ENCODE assay signal across 12 cellular contexts in the genomic region with DNA sequence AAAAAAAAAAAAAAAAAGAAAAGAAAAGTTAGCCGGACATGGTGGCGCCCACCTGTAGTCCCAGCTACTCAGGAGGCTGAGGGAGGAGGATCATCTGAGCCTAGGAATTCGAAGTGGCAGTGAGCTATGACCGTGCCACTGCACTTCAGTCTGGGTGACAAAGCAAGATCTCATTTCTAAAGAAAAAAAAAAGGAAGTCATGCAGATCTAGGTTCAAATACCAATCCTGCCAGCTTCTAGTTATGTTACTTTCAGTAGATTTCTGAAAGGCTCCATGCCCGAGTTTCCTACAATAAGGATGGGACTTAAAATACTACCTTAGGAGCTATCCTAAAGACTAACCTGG. TPM values are rescaled to one million over a fixed set of nuclear protein-coding genes. Genes with fewer than 3 reads are reported as not detected.
DNase-seq lines count a peak whose midpoint lies in the region; ATAC-seq and TF ChIP-seq lines count a peak whose summit lies in the region.
"Had no signal": no experiment of that assay in that cellular context is flagged by ENCODE, and none has a peak within 500 bp of the region (broad histone marks: within the 10 kb centered on the region; RNA-seq: fewer than 3 reads in every experiment).

No MANE protein-coding gene starts in this region.

- no peaks in the 10 kb centered on the region for H3K27me3 Mint-ChIP-seq in activated CD4-positive, alpha-beta T cell treated with anti-CD3 and anti-CD28 coated beads for 36 hours
- H3K27me3 Mint-ChIP-seq in stimulated activated naive B cell treated with anti-CD40 and anti-IgM and Interleukin-4, amounts not matched to agents 10 μg/mL and 1 μg/mL and 100 μg/mL, for 72 hours = no peaks in the 10 kb centered on the region

- no peak overlapping the region for H2AFZ ChIP-seq in OCI-LY3 (ENCODE audit: low read depth, low read length)
- H2AFZ ChIP-seq: parathyroid adenoma had no signal

- peaks cover 74% of the 10 kb centered on the region for H3K36me3 Mint-ChIP-seq in activated CD4-positive, alpha-beta T cell treated with anti-CD3 and anti-CD28 coated beads for 36 hours (ENCODE audit: low read depth)
- peaks cover 38 to 46% of the 10 kb centered on the region in 2 donors for H3K36me3 Mint-ChIP-seq in stimulated activated naive B cell treated with anti-CD40 and anti-IgM and Interleukin-4, amounts not matched to agents 10 μg/mL and 1 μg/mL and 100 μg/mL, for 72 hours

- DNase-seq in activated CD4-positive, alpha-beta T cell treated with anti-CD3 and anti-CD28 coated beads for 36 hours = no peak
- no peak for DNase-seq in activated CD4-positive, alpha-beta T cell treated with anti-CD3 and anti-CD28 coated beads, Interleukin-2, amount 50 U/mL, for 48 hours
- DNase-seq in adrenal gland (no peak), uterus (no peak), NCI-H1105 treated with DMSO at 0.1 percent for 48 hours (lab: John Stamatoyannopoulos, UW) (no peak)
- DNase-seq in stimulated activated naive B cell treated with anti-CD40 and anti-IgM and Interleukin-4, amounts not matched to agents 10 μg/mL and 1 μg/mL and 100 μg/mL, for 72 hours = no peak
- DNase-seq: ACHN, NCI-H1105 had no signal

- intact Hi-C loops in activated CD4-positive, alpha-beta T cell treated with anti-CD3 and anti-CD28 coated beads for 36 hours (cut with DNase I, micrococcal nuclease) = loop anchor here (5.0 kb wide), 3 partner anchors 33 to 643 kb away; partner anchors contain the start of genes TRIM24 (in 1 of the 2) and UBN2 (in 1 of the 2)
- intact Hi-C loops in adrenal gland (cut with DNase I) = loop anchor here in 1 of 2 donors (10.0 kb wide), 1 partner anchor 220 kb away; no protein-coding TSS in a partner anchor
- intact Hi-C loops in uterus (cut with DNase I; ENCODE audit: low total_unique reads) = no loop called here

- peaks cover 100% of the 10 kb centered on the region for H3K79me2 ChIP-seq in OCI-LY3 (ENCODE audit: low read length)

- H3K4me1 ChIP-seq in OCI-LY3 (ENCODE audit: low read length) = peaks cover 24% of the 10 kb centered on the region
- peaks cover 21 to 52% of the 10 kb centered on the region in 2 donors for H3K4me1 ChIP-seq in adrenal gland (replicated peaks in 1 of 2)
- peaks cover 0 to 8% of the 10 kb centered on the region in 2 donors for H3K4me1 ChIP-seq in uterus
- H3K4me1 ChIP-seq: parathyroid adenoma had no signal

- CTCF ChIA-PET in activated CD4-positive, alpha-beta T cell treated with anti-CD3 and anti-CD28 coated beads for 36 hours (lab: Charles Lee) = interaction anchor here (1.0 to 3.9 kb wide), 4 partner anchors 11 to 88 kb away, joined by 3 to 32 read pairs (median 5); no protein-coding TSS in a partner anchor

- H3K36me3 ChIP-seq in OCI-LY3 (replicated peaks; ENCODE audit: low read depth, low read length) = peaks cover 36% of the 10 kb centered on the region
- H3K36me3 ChIP-seq in adrenal gland (replicated peaks in 1 of 2) = no peaks in the 10 kb centered on the region
- H3K36me3 ChIP-seq in uterus = no peaks in the 10 kb centered on the region

- TF ChIP-seq POLR2A in adrenal gland (IDR thresholded peaks at IDR 0.05) (no peak), uterus (IDR thresholded peaks at IDR 0.05) (no peak)

- peaks cover 34% of the 10 kb centered on the region for H3K4me1 Mint-ChIP-seq in activated CD4-positive, alpha-beta T cell treated with anti-CD3 and anti-CD28 coated beads for 36 hours
- peaks cover 22 to 52% of the 10 kb centered on the region in 2 donors for H3K4me1 Mint-ChIP-seq in stimulated activated naive B cell treated with anti-CD40 and anti-IgM and Interleukin-4, amounts not matched to agents 10 μg/mL and 1 μg/mL and 100 μg/mL, for 72 hours

- WGBS in adrenal gland, 4 donors = 73 to 82% (median 79%) methylated on average over 5 of the region's 5 CpGs

- POLR2A ChIA-PET in activated CD4-positive, alpha-beta T cell treated with anti-CD3 and anti-CD28 coated beads for 36 hours (lab: Charles Lee) = interaction anchor here (0.6 to 2.5 kb wide), 9 partner anchors 10 to 254 kb away, joined by 3 to 27 read pairs (median 4); a partner anchor contains a TSS

- H3K9me3 Mint-ChIP-seq in activated CD4-positive, alpha-beta T cell treated with anti-CD3 and anti-CD28 coated beads for 36 hours (ENCODE audit: low read depth) = no peaks in the 10 kb centered on the region
- no peaks in the 10 kb centered on the region for H3K9me3 Mint-ChIP-seq in stimulated activated naive B cell treated with anti-CD40 and anti-IgM and Interleukin-4, amounts not matched to agents 10 μg/mL and 1 μg/mL and 100 μg/mL, for 72 hours

- TF ChIP-seq CTCF in OCI-LY3 (IDR thresholded peaks at IDR 0.05; ENCODE audit: low read depth, low read length) (no peak), adrenal gland (IDR thresholded peaks at IDR 0.05) (no peak), uterus (IDR thresholded peaks at IDR 0.05) (no peak)

- peak overlapping the region; percentile 92 for H3K27ac ChIP-seq in OCI-LY3 (ENCODE audit: low read length)
- peak overlapping the region; percentile 8 to 59 (median 31) for H3K27ac ChIP-seq in adrenal gland
- H3K27ac ChIP-seq in uterus = peak overlapping the region in 1 of 2 donors; percentile 96
- H3K27ac ChIP-seq: parathyroid adenoma, SJSA1 had no signal

- H3K9ac ChIP-seq in OCI-LY3 (ENCODE audit: low read length) = peak overlapping the region; percentile 98
- H3K9ac ChIP-seq: parathyroid adenoma had no signal

- H3K4me3 ChIP-seq in OCI-LY3 (ENCODE audit: low read length) = peak overlapping the region; percentile 99
- H3K4me3 ChIP-seq in adrenal gland = no peak overlapping the region
- no peak overlapping the region for H3K4me3 ChIP-seq in uterus
- H3K4me3 ChIP-seq: SJSA1 had no signal

- H3K27me3 ChIP-seq in OCI-LY3 (ENCODE audit: low read depth, low read length) = no peaks in the 10 kb centered on the region
- H3K27me3 ChIP-seq in adrenal gland = no peaks in the 10 kb centered on the region
- H3K27me3 ChIP-seq in uterus = no peaks in the 10 kb centered on the region
- H3K27me3 ChIP-seq: SJSA1 had no signal

- ATAC-seq in activated CD4-positive, alpha-beta T cell treated with anti-CD3 and anti-CD28 coated beads for 36 hours = peak; percentile 7
- peak in 1 of 2 donors; percentile 20 for ATAC-seq in stimulated activated naive B cell treated with anti-CD40 and anti-IgM and Interleukin-4, amounts not matched to agents 10 μg/mL and 1 μg/mL and 100 μg/mL, for 72 hours (replicated peaks)
- no peak for ATAC-seq in HG03521 (IDR thresholded peaks at IDR 0.05; ENCODE audit: unreplicated experiment)

- peak overlapping the region; percentile 99 for H3K4me3 Mint-ChIP-seq in activated CD4-positive, alpha-beta T cell treated with anti-CD3 and anti-CD28 coated beads for 36 hours
- peak overlapping the region; percentile 84 to 85 for H3K4me3 Mint-ChIP-seq in stimulated activated naive B cell treated with anti-CD40 and anti-IgM and Interleukin-4, amounts not matched to agents 10 μg/mL and 1 μg/mL and 100 μg/mL, for 72 hours

- H3K4me2 ChIP-seq in OCI-LY3 (ENCODE audit: low read length) = peak overlapping the region; percentile 83

- peak overlapping the region; percentile 93 for H3K27ac Mint-ChIP-seq in activated CD4-positive, alpha-beta T cell treated with anti-CD3 and anti-CD28 coated beads for 36 hours
- peak overlapping the region; percentile 91 for H3K27ac Mint-ChIP-seq in stimulated activated naive B cell treated with anti-CD40 and anti-IgM and Interleukin-4, amounts not matched to agents 10 μg/mL and 1 μg/mL and 100 μg/mL, for 72 hours

- peaks cover 41% of the 10 kb centered on the region for H4K20me1 ChIP-seq in OCI-LY3 (ENCODE audit: insufficient read depth, low read length)

- no peaks in the 10 kb centered on the region for H3K9me3 ChIP-seq in OCI-LY3 (ENCODE audit: insufficient read depth, low read length)
- no peaks in the 10 kb centered on the region for H3K9me3 ChIP-seq in adrenal gland (replicated peaks in 1 of 3)
- H3K9me3 ChIP-seq in uterus = no peaks in the 10 kb centered on the region
- H3K9me3 ChIP-seq: SJSA1 had no signal

RNA-seq across cellular contexts. Expression of gene ZC3HAV1, which starts 4.5 kb away (rescaled TPM):
- total RNA-seq in activated CD4-positive, alpha-beta T cell treated with anti-CD3 and anti-CD28 coated beads for 36 hours = 100 to 1,000 TPM; 110 to 120 TPM
- total RNA-seq in adrenal gland (10 to 100 TPM; 28.8 to 50.8 (median 38.6) TPM), uterus (10 to 100 TPM; 14.1 to 39.7 (median 29.2) TPM)
- 10 to 100 TPM in 1 of 3 donors, 1 to 10 TPM in 2; 7.7 to 33.6 (median 9.9) TPM for polyA plus RNA-seq in adrenal gland
